In genomic region chr16:49767414-49767813, GRCh38 we compare ENCODE assay signal across 20 cellular contexts.
DNase-seq lines count a peak whose midpoint lies in the region; ATAC-seq, FAIRE-seq and TF ChIP-seq lines count a peak whose summit lies in the region.
"Had no signal": no experiment of that assay in that cellular context is flagged by ENCODE, and none has a peak within 500 bp of the region (broad histone marks: within the 10 kb centered on the region; RNA-seq: fewer than 3 reads in every experiment).

No MANE protein-coding gene starts in this region.

- no peak overlapping the region for H3K4me3 ChIP-seq in HepG2 (replicated peaks in 1 of 3; ENCODE audit: insufficient read depth in 1 of 3, low read depth in 2 of 3, low read length in 3 of 3)
- H3K4me3 ChIP-seq in right lobe of liver = no peak overlapping the region
- H3K4me3 ChIP-seq in endodermal cell (ENCODE audit: low read length) = no peak overlapping the region
- no peak overlapping the region for H3K4me3 ChIP-seq in kidney (ENCODE audit: low read length in 2 of 2)
- H3K4me3 ChIP-seq: BLaER1 had no signal

- TF ChIP-seq CTCF in HepG2 (CRISPR knock-in tag; IDR thresholded peaks at IDR 0.05) (no peak), right lobe of liver (IDR thresholded peaks at IDR 0.05) (no peak), endodermal cell (conservative IDR thresholded peaks at IDR 0.05) (no peak), progenitor cell of endocrine pancreas (IDR thresholded peaks at IDR 0.05; ENCODE audit: unreplicated experiment) (no peak), kidney (IDR thresholded peaks at IDR 0.05; ENCODE audit: borderline replicate concordance, extremely low read depth, insufficient read depth) (no peak)

- TF ChIP-seq EP300 in HepG2 (IDR thresholded peaks at IDR 0.05; ENCODE audit: low read depth in 2 of 2, low read length in 2 of 2) (no peak), HepG2 (CRISPR knock-in tag; IDR thresholded peaks at IDR 0.05; ENCODE audit: borderline replicate concordance) (no peak)

- in situ Hi-C loops in HepG2 (cut with HindIII; ENCODE audit: extremely low pct_ligation_motif_present, low pct_unique_long_range_greater_than_20kb) = no loop called here

- no peak overlapping the region for H3K4me3 Mint-ChIP-seq in endodermal cell
- H3K4me3 Mint-ChIP-seq in progenitor cell of endocrine pancreas (ENCODE audit: low read depth) = no peak overlapping the region
- no peak overlapping the region for H3K4me3 Mint-ChIP-seq in activated naive CD8-positive, alpha-beta T cell treated with anti-CD3 and anti-CD28 coated beads for 36 hours
- H3K4me3 Mint-ChIP-seq: B cell; CD4-positive, CD25-positive, alpha-beta regulatory T cell; CD8-positive, alpha-beta T cell had no signal

- no peak overlapping the region for H2AFZ ChIP-seq in HepG2 (ENCODE audit: low read length)

- H3K4me1 ChIP-seq in HepG2 (ENCODE audit: insufficient read depth, low read length) (no peaks in the 10 kb centered on the region), right lobe of liver (no peaks in the 10 kb centered on the region), endodermal cell (ENCODE audit: control insufficient read depth, insufficient read depth, low read length) (no peaks in the 10 kb centered on the region), kidney (ENCODE audit: control insufficient read depth in 1 of 2, insufficient read depth in 1 of 2, low read depth in 1 of 2, low read length in 2 of 2) (no peaks in the 10 kb centered on the region)
- H3K4me1 ChIP-seq: BLaER1, Caco-2 had no signal

- peak overlapping the region; percentile 66 for H3K27ac Mint-ChIP-seq in endodermal cell
- H3K27ac Mint-ChIP-seq in progenitor cell of endocrine pancreas = peak overlapping the region; percentile 41
- no peak overlapping the region for H3K27ac Mint-ChIP-seq in activated naive CD8-positive, alpha-beta T cell treated with anti-CD3 and anti-CD28 coated beads for 36 hours
- H3K27ac Mint-ChIP-seq: B cell; CD4-positive, CD25-positive, alpha-beta regulatory T cell; CD8-positive, alpha-beta T cell had no signal

- no peak for TF ChIP-seq RAD21 in HepG2 (CRISPR knock-in tag; IDR thresholded peaks at IDR 0.05)

- no peak for ATAC-seq in HepG2
- no peak for ATAC-seq in right lobe of liver
- ATAC-seq: CD8-positive, alpha-beta T cell had no signal

- H3K27me3 ChIP-seq in HepG2 (ENCODE audit: control insufficient read depth in 1 of 2, insufficient read depth in 2 of 2, low read length in 2 of 2) = peaks cover 0 to 19% of the 10 kb centered on the region in 2 experiments; a peak in 3 of 5 replicates
- H3K27me3 ChIP-seq in right lobe of liver = no peaks in the 10 kb centered on the region
- no peaks in the 10 kb centered on the region for H3K27me3 ChIP-seq in endodermal cell (ENCODE audit: control insufficient read depth, insufficient read depth, low read length, poor library complexity, severe bottlenecking)
- H3K27me3 ChIP-seq: BLaER1 had no signal

- H3K79me2 ChIP-seq in HepG2 (ENCODE audit: insufficient read depth, low read length) = no peaks in the 10 kb centered on the region

- FAIRE-seq in HepG2 (lab: Jason Lieb, UNC) = no peak
- FAIRE-seq in kidney (lab: Jason Lieb, UNC) = no peak
- FAIRE-seq: A204.1, G401.6, GM12892 had no signal

- 65% methylated on average over 5 of the region's 5 CpGs for WGBS in HepG2 (ENCODE audit: low lambda C conversion rate)
- 80% methylated on average over 1 of the region's 5 CpGs for WGBS in right lobe of liver (ENCODE audit: insufficient coverage, low coverage, low lambda C conversion rate, missing lambda C conversion rate)
- WGBS in endodermal cell (ENCODE audit: insufficient coverage in 1 of 2, insufficient read length in 1 of 2), 2 experiments = 93 to 94% methylated on average over 2 to 5 of the region's 5 CpGs

- H3K36me3 ChIP-seq in HepG2 (replicated peaks in 1 of 2; ENCODE audit: control insufficient read depth in 1 of 2, insufficient read depth in 2 of 2, low read length in 2 of 2) (no peaks in the 10 kb centered on the region), right lobe of liver (no peaks in the 10 kb centered on the region), endodermal cell (ENCODE audit: control insufficient read depth, insufficient read depth, low read length) (no peaks in the 10 kb centered on the region), kidney (ENCODE audit: control insufficient read depth in 1 of 2, insufficient read depth in 2 of 2, low read length in 2 of 2) (no peaks in the 10 kb centered on the region)

- H3K27ac ChIP-seq in HepG2 (ENCODE audit: extremely low read length, insufficient read depth, low read length) = no peak overlapping the region
- H3K27ac ChIP-seq in right lobe of liver = no peak overlapping the region
- H3K27ac ChIP-seq in endodermal cell (ENCODE audit: low read depth, low read length) = no peak overlapping the region
- no peak overlapping the region for H3K27ac ChIP-seq in kidney (ENCODE audit: low read depth in 2 of 2, low read length in 2 of 2)
- H3K27ac ChIP-seq: 22Rv1, BLaER1, C4-2B had no signal

- no peak overlapping the region for H3K4me2 ChIP-seq in HepG2 (ENCODE audit: low read depth, low read length)
- H3K4me2 ChIP-seq: BLaER1 had no signal

- H3K4me1 Mint-ChIP-seq in endodermal cell (no peaks in the 10 kb centered on the region), progenitor cell of endocrine pancreas (ENCODE audit: low read depth) (no peaks in the 10 kb centered on the region)
- no peaks in the 10 kb centered on the region for H3K4me1 Mint-ChIP-seq in activated naive CD8-positive, alpha-beta T cell treated with anti-CD3 and anti-CD28 coated beads for 36 hours
- H3K4me1 Mint-ChIP-seq: B cell; CD4-positive, CD25-positive, alpha-beta regulatory T cell had no signal

- POLR2A ChIA-PET in HepG2 (lab: Yijun Ruan, JAX) = no interaction called here

- H3K27me3 Mint-ChIP-seq in endodermal cell (ENCODE audit: insufficient read depth) (no peaks in the 10 kb centered on the region), progenitor cell of endocrine pancreas (no peaks in the 10 kb centered on the region)
- H3K27me3 Mint-ChIP-seq in activated naive CD8-positive, alpha-beta T cell treated with anti-CD3 and anti-CD28 coated beads for 36 hours = no peaks in the 10 kb centered on the region
- H3K27me3 Mint-ChIP-seq: B cell; CD4-positive, CD25-positive, alpha-beta regulatory T cell had no signal

- H3K9me3 ChIP-seq in HepG2 (ENCODE audit: low read length) (no peaks in the 10 kb centered on the region), right lobe of liver (no peaks in the 10 kb centered on the region), endodermal cell (ENCODE audit: control insufficient read depth, low read length) (no peaks in the 10 kb centered on the region), kidney (ENCODE audit: control insufficient read depth in 1 of 2, low read length in 2 of 2) (no peaks in the 10 kb centered on the region)
- H3K9me3 ChIP-seq: BLaER1 had no signal

- CTCF ChIA-PET in HepG2 (lab: Yijun Ruan, JAX; ENCODE audit: low intra/inter-chr PET ratio, low total read pairs) = no interaction called here

- no peak overlapping the region for H3K9ac ChIP-seq in HepG2 (ENCODE audit: insufficient read depth, low read depth, low read length)
- H3K9ac ChIP-seq in endodermal cell (ENCODE audit: extremely low read depth, low read length, poor library complexity, severe bottlenecking) = no peak overlapping the region
- no peak overlapping the region for H3K9ac ChIP-seq in kidney (ENCODE audit: low read length in 2 of 2)

- BruUV-seq in HepG2 (replicated peaks; lab: Mats Ljungman, UMichigan) = no TSS peak

- no peak for TF ChIP-seq POLR2A in HepG2 (IDR thresholded peaks at IDR 0.05; ENCODE audit: insufficient read depth in 1 of 2, low read depth in 2 of 2, low read length in 2 of 2)
- TF ChIP-seq POLR2A in right lobe of liver (IDR thresholded peaks at IDR 0.05) = no peak

- intact Hi-C loops in HepG2 (cut with micrococcal nuclease; ENCODE audit: unreplicated experiment) (no loop called here), right lobe of liver (cut with DNase I) (no loop called here), kidney (cut with DNase I) (no loop called here)

- H3K36me3 Mint-ChIP-seq in endodermal cell (ENCODE audit: low read depth) (peaks cover 6% of the 10 kb centered on the region), progenitor cell of endocrine pancreas (ENCODE audit: insufficient read depth) (peaks cover 5% of the 10 kb centered on the region)
- H3K36me3 Mint-ChIP-seq in activated naive CD8-positive, alpha-beta T cell treated with anti-CD3 and anti-CD28 coated beads for 36 hours = no peaks in the 10 kb centered on the region
- H3K36me3 Mint-ChIP-seq: CD4-positive, CD25-positive, alpha-beta regulatory T cell; CD8-positive, alpha-beta T cell had no signal

- H4K20me1 ChIP-seq in HepG2 (ENCODE audit: insufficient read depth, low read length) = 0 out of 2 replicates have a peak, but pooled peaks cover 3% of the 10 kb centered on the region

- DNase-seq in HepG2 (ENCODE audit: low spot score) = no peak
- no peak for DNase-seq in right lobe of liver
- DNase-seq in endodermal cell = no peak
- DNase-seq in progenitor cell of endocrine pancreas (ENCODE audit: low spot score, unreplicated experiment) = no peak
- no peak for DNase-seq in kidney
- no peak for DNase-seq in activated naive CD8-positive, alpha-beta T cell treated with anti-CD3 and anti-CD28 coated beads for 36 hours
- DNase-seq: Caco-2; CD4-positive, CD25-positive, alpha-beta regulatory T cell; CD8-positive, alpha-beta T cell; DMS153; DND-41; GOT3; HCEC 1CT had no signal

- H3K9me3 Mint-ChIP-seq in endodermal cell (no peaks in the 10 kb centered on the region), progenitor cell of endocrine pancreas (ENCODE audit: low read depth) (no peaks in the 10 kb centered on the region)
- no peaks in the 10 kb centered on the region for H3K9me3 Mint-ChIP-seq in activated naive CD8-positive, alpha-beta T cell treated with anti-CD3 and anti-CD28 coated beads for 36 hours
- H3K9me3 Mint-ChIP-seq: CD4-positive, CD25-positive, alpha-beta regulatory T cell; CD8-positive, alpha-beta T cell had no signal

TF ChIP-seq in HepG2, 621 proteins besides CTCF, POLR2A, EP300 and RAD21:
- TF ChIP-seq HOXA9 (CRISPR knock-in tag; IDR thresholded peaks at IDR 0.05; ENCODE audit: borderline replicate concordance) = no peak
- TF ChIP-seq ZNF768 (CRISPR knock-in tag; IDR thresholded peaks at IDR 0.05) = peak; percentile 28; the same call in 1 of the 2 replicates
